ENCODE assay signal across 8 cellular contexts in genomic region chr5:11904270-11904906, GRCh38. TPM values are rescaled to one million over a fixed set of nuclear protein-coding genes. Genes with fewer than 3 reads are reported as not detected.
DNase-seq lines count a peak whose midpoint lies in the region; ATAC-seq, FAIRE-seq and TF ChIP-seq lines count a peak whose summit lies in the region.

A gene with protein sequence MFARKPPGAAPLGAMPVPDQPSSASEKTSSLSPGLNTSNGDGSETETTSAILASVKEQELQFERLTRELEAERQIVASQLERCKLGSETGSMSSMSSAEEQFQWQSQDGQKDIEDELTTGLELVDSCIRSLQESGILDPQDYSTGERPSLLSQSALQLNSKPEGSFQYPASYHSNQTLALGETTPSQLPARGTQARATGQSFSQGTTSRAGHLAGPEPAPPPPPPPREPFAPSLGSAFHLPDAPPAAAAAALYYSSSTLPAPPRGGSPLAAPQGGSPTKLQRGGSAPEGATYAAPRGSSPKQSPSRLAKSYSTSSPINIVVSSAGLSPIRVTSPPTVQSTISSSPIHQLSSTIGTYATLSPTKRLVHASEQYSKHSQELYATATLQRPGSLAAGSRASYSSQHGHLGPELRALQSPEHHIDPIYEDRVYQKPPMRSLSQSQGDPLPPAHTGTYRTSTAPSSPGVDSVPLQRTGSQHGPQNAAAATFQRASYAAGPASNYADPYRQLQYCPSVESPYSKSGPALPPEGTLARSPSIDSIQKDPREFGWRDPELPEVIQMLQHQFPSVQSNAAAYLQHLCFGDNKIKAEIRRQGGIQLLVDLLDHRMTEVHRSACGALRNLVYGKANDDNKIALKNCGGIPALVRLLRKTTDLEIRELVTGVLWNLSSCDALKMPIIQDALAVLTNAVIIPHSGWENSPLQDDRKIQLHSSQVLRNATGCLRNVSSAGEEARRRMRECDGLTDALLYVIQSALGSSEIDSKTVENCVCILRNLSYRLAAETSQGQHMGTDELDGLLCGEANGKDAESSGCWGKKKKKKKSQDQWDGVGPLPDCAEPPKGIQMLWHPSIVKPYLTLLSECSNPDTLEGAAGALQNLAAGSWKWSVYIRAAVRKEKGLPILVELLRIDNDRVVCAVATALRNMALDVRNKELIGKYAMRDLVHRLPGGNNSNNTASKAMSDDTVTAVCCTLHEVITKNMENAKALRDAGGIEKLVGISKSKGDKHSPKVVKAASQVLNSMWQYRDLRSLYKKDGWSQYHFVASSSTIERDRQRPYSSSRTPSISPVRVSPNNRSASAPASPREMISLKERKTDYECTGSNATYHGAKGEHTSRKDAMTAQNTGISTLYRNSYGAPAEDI (N-terminal part only) (minus strand): TSS chr5:11904446. CDS start chr5:11903853, 593 bp downstream.

- H3K4me3 ChIP-seq in A549 (peak within 1 kb of the TSS; percentile 57), dorsolateral prefrontal cortex (peak within 1 kb of the TSS; percentile 54 to 86 (median 77))

- no peak for FAIRE-seq in A549 (lab: Jason Lieb, UNC)

- no peak for TF ChIP-seq EP300 in A549 (IDR thresholded peaks at IDR 0.05)

- peak within 1 kb of the TSS; percentile 94 for H3K4me2 ChIP-seq in A549

- 1% methylated on average over 30 of the region's 63 CpGs for WGBS in A549 (ENCODE audit: missing lambda C conversion rate)

- TF ChIP-seq CTCF in A549 (IDR thresholded peaks at IDR 0.05) (no peak), dorsolateral prefrontal cortex (IDR thresholded peaks at IDR 0.05 in 54 of 56, conservative IDR thresholded peaks at IDR 0.05 in 2 of 56; ENCODE audit: low read depth in 1 of 56, partially characterized antibody in 56 of 56) (peak in 5 of 56 donors; percentile 4 to 16 (median 9)), GM10266 (IDR thresholded peaks at IDR 0.05; ENCODE audit: control insufficient read depth, insufficient read depth, low read depth, missing control alignments) (no peak)

- peaks cover 6% of the 10 kb centered on the region; the same call in 1 of the 3 replicates for H3K4me1 ChIP-seq in A549

- TF ChIP-seq RAD21 in A549 (conservative IDR thresholded peaks at IDR 0.05 in 1 of 2, IDR thresholded peaks at IDR 0.05 in 1 of 2), result no peak

- peak; percentile 64 to 83 for ATAC-seq in A549
- ATAC-seq in GM19395 (IDR thresholded peaks at IDR 0.05; ENCODE audit: unreplicated experiment), result peak; percentile 31
- ATAC-seq in GM21526 (IDR thresholded peaks at IDR 0.05; ENCODE audit: low FRiP score, unreplicated experiment), result no peak

- H3K9me3 ChIP-seq in A549, result no peaks in the 10 kb centered on the region

- POLR2A ChIA-PET in A549 (lab: Yijun Ruan, JAX), result no interaction called here

- peak within 1 kb of the TSS in 1 of 2 experiments; percentile 56; a peak in 2 of 6 replicates for H3K27ac ChIP-seq in A549
- H3K27ac ChIP-seq in dorsolateral prefrontal cortex, result peak within 1 kb of the TSS; percentile 18 to 97 (median 93)

- peak; percentile 9 to 24 for DNase-seq in A549 (ENCODE audit: low read depth in 1 of 2, low spot score in 1 of 2)
- peak; percentile 71 for DNase-seq in NCI-H510A (lab: John Stamatoyannopoulos, UW)
- peak; percentile 40 to 88 (median 72) for DNase-seq in dorsolateral prefrontal cortex
- peak; percentile 83 for DNase-seq in midbrain (lab: John Stamatoyannopoulos, UW)
- DNase-seq in GM10266 (ENCODE audit: extremely low spot score), result no peak
- DNase-seq in GDM1 (lab: John Stamatoyannopoulos, UW), result no peak

- CTCF ChIA-PET in A549 (lab: Yijun Ruan, JAX), result interaction anchor here (0.6 to 1.4 kb wide), 4 partner anchors 9 to 1209 kb away, joined by 3 to 4 read pairs (median 3); no protein-coding TSS in a partner anchor

- TF ChIP-seq POLR2A in A549 (IDR thresholded peaks at IDR 0.05; ENCODE audit: low read length), result no peak

- H3K27me3 ChIP-seq in dorsolateral prefrontal cortex, result peaks cover 0 to 5% (median 0%) of the 10 kb centered on the region in 45 donors

- intact Hi-C loops in dorsolateral prefrontal cortex (cut with DNase I), result loop anchor here (5.0 to 10.0 kb wide), 6 partner anchors 180 to 1210 kb away; no protein-coding TSS in a partner anchor

TF ChIP-seq in A549, 52 proteins besides CTCF, POLR2A, EP300 and RAD21:
- TF ChIP-seq ATOH8 (CRISPR knock-in tag; IDR thresholded peaks at IDR 0.05; ENCODE audit: low read depth), result no peak
- no peak for TF ChIP-seq MAZ (IDR thresholded peaks at IDR 0.05; ENCODE audit: borderline replicate concordance, low read depth, low read length)
- TF ChIP-seq CHD4 (IDR thresholded peaks at IDR 0.05; ENCODE audit: borderline replicate concordance), result no peak
- no peak for TF ChIP-seq FOSL2 (IDR thresholded peaks at IDR 0.05)
- no peak for TF ChIP-seq FOSL2 (CRISPR knock-in tag; IDR thresholded peaks at IDR 0.05)
- TF ChIP-seq JUNB (IDR thresholded peaks at IDR 0.05), result no peak
- TF ChIP-seq RARB (CRISPR knock-in tag; IDR thresholded peaks at IDR 0.05), result no peak
- TF ChIP-seq, protein P1, sequence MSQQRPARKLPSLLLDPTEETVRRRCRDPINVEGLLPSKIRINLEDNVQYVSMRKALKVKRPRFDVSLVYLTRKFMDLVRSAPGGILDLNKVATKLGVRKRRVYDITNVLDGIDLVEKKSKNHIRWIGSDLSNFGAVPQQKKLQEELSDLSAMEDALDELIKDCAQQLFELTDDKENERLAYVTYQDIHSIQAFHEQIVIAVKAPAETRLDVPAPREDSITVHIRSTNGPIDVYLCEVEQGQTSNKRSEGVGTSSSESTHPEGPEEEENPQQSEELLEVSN (IDR thresholded peaks at IDR 0.05; ENCODE audit: borderline replicate concordance, low read depth), result no peak
- no peak for TF ChIP-seq HEYL (CRISPR knock-in tag; IDR thresholded peaks at IDR 0.05)

RNA-seq across cellular contexts. Expression of the gene that starts here (rescaled TPM):
- polyA plus RNA-seq in A549 (2011; rRNA removed), result 0.09 TPM in 1 of 2 replicates, not detected in the other
- 0.01 TPM in 1 of 2 replicates, not detected in the other for polyA plus RNA-seq in A549 (2012; cell fraction: cytosol; rRNA removed)
- not detected in 2 replicates for polyA plus RNA-seq in A549 (2012; cell fraction: nucleus; rRNA removed)
- polyA plus RNA-seq in A549 (2017; fragmentation: RNase III; extraction: RNeasy Plus Mini Kit Qiagen cat#74134 plus additional on column Dnase treatment), result not detected in 3 replicates
- not detected in 2 replicates for polyA minus RNA-seq in A549 (2011; rRNA and poly(A)+ RNA removed)
- total RNA-seq in dorsolateral prefrontal cortex, result 100 to 1,000 TPM; 239 to 532 (median 375) TPM

Comparison
In these comparisons a context has a peak if more than half of its experiments do, and no peak if none do; other contexts are left out.
1. Peak in DNase-seq, ATAC-seq, H3K4me3 ChIP-seq and H3K4me2 ChIP-seq in A549; RNA of the gene not detected or under 1 TPM.
2. DNase-seq: peak in NCI-H510A (single experiment), dorsolateral prefrontal cortex (10 of 10) and midbrain (single experiment); none in GM10266 (single experiment) and GDM1 (single experiment).